Comparison of ENCODE assay signal across 1 cellular context in genomic region chr11:125364085-125364822, GRCh38.
TF ChIP-seq lines count a peak whose summit lies in the region.

No MANE protein-coding gene starts in this region.

TF ChIP-seq in H1, 55 proteins besides CTCF, POLR2A, EP300 and RAD21:
- TF ChIP-seq CHD1 (IDR thresholded peaks at IDR 0.05; ENCODE audit: low read depth, low read length) (no peak), ASH2L (IDR thresholded peaks at IDR 0.05; ENCODE audit: low read length) (no peak), NANOG (IDR thresholded peaks at IDR 0.05; ENCODE audit: insufficient read depth, low read depth, low read length, poor library complexity, severe bottlenecking) (no peak), HDAC2 (IDR thresholded peaks at IDR 0.05; ENCODE audit: borderline replicate concordance in 1 of 2, low read depth in 2 of 2, low read length in 2 of 2) (no peak)
